8 cellular contexts compared by ENCODE assay signal in genomic region chr7:19107392-19108147, GRCh38. TPM values are rescaled to one million over a fixed set of nuclear protein-coding genes. Genes with fewer than 3 reads are reported as not detected.
DNase-seq lines count a peak whose midpoint lies in the region; ATAC-seq, FAIRE-seq and TF ChIP-seq lines count a peak whose summit lies in the region.

No MANE protein-coding gene starts in this region.

- H3K27me3 ChIP-seq in lower lobe of right lung (ENCODE audit: low read depth), result peaks cover 94% of the 10 kb centered on the region

- DNase-seq in activated T-cell treated with anti-CD3 and anti-CD28 coated beads, Interleukin-2, amount 50 U/mL, for 72 hours, result no peak
- no peak for DNase-seq in activated T-cell treated with anti-CD3 and anti-CD28 coated beads, Interleukin-2, amount 50 U/mL, for 1 hour
- DNase-seq in cardiac fibroblast (ENCODE audit: low read depth in 2 of 2), result peak; percentile 73 to 78
- DNase-seq in lower lobe of right lung, result no peak
- peak; percentile 53 for DNase-seq in ureter (ENCODE audit: low spot score)
- DNase-seq in SW480 (ENCODE audit: low spot score), result no peak
- no peak for DNase-seq in RCC 7860 (ENCODE audit: low spot score)

- TF ChIP-seq CTCF in cardiac fibroblast (IDR thresholded peaks at IDR 0.05; ENCODE audit: low read depth, low read length) (no peak), lower lobe of right lung (IDR thresholded peaks at IDR 0.05) (no peak)

- H3K27ac Mint-ChIP-seq in activated T-cell treated with anti-CD3 and anti-CD28 coated beads, Interleukin-2, amount 50 U/mL, for 72 hours, result no peak overlapping the region

- H3K9me3 Mint-ChIP-seq in activated T-cell treated with anti-CD3 and anti-CD28 coated beads, Interleukin-2, amount 50 U/mL, for 72 hours, result peaks cover 0 to 2% of the 10 kb centered on the region in 2 donors

- H3K4me3 ChIP-seq in cardiac fibroblast (replicated peaks in 1 of 2; ENCODE audit: low read depth in 2 of 2, low read length in 2 of 2), result peak overlapping the region; percentile 48 to 55
- H3K4me3 ChIP-seq in lower lobe of right lung, result peak overlapping the region; percentile 45

- intact Hi-C loops in lower lobe of right lung (cut with DNase I), result no loop called here

- H3K36me3 Mint-ChIP-seq in activated T-cell treated with anti-CD3 and anti-CD28 coated beads, Interleukin-2, amount 50 U/mL, for 72 hours (ENCODE audit: insufficient read depth in 2 of 2), result peaks cover 1 to 2% of the 10 kb centered on the region in 2 donors

- FAIRE-seq in RCC 7860 (lab: Jason Lieb, UNC), result no peak

- H3K9me3 ChIP-seq in lower lobe of right lung, result no peaks in the 10 kb centered on the region

- no peaks in the 10 kb centered on the region for H3K36me3 ChIP-seq in lower lobe of right lung

- peak overlapping the region; percentile 23 to 37 for H3K4me3 Mint-ChIP-seq in activated T-cell treated with anti-CD3 and anti-CD28 coated beads, Interleukin-2, amount 50 U/mL, for 72 hours

- H3K27me3 Mint-ChIP-seq in activated T-cell treated with anti-CD3 and anti-CD28 coated beads, Interleukin-2, amount 50 U/mL, for 72 hours (ENCODE audit: low read depth), result peaks cover 83% of the 10 kb centered on the region

- H3K27ac ChIP-seq in lower lobe of right lung, result no peak overlapping the region

- H3K4me1 ChIP-seq in lower lobe of right lung, result peaks cover 18% of the 10 kb centered on the region

- no peak for ATAC-seq in activated T-cell treated with anti-CD3 and anti-CD28 coated beads, Interleukin-2, amount 50 U/mL, for 72 hours (replicated peaks in 1 of 2)
- ATAC-seq in lower lobe of right lung (peak in 1 of 2 donors; percentile 35), GM21390 (IDR thresholded peaks at IDR 0.05; ENCODE audit: unreplicated experiment) (no peak)

- H3K4me1 Mint-ChIP-seq in activated T-cell treated with anti-CD3 and anti-CD28 coated beads, Interleukin-2, amount 50 U/mL, for 72 hours (ENCODE audit: low read depth), result peaks cover 11% of the 10 kb centered on the region

RNA-seq across cellular contexts. Expression of gene TWIST1, which starts 9.9 kb away (rescaled TPM):
- 1 to 10 TPM in 1 of 2 donors, under 1 TPM in 1; 0.48 to 6.5 TPM for total RNA-seq in activated T-cell treated with anti-CD3 and anti-CD28 coated beads, Interleukin-2, amount 50 U/mL, for 72 hours
- total RNA-seq in lower lobe of right lung (not detected), ureter (3.7 TPM)

RNA-seq across cellular contexts. Expression of gene FERD3L, which starts 37.7 kb away (rescaled TPM):
- total RNA-seq in activated T-cell treated with anti-CD3 and anti-CD28 coated beads, Interleukin-2, amount 50 U/mL, for 72 hours, result not detected
- total RNA-seq in lower lobe of right lung (not detected), ureter (0.86 TPM)

Comparison
In these comparisons a context has a peak if more than half of its experiments do, and no peak if none do; other contexts are left out.
1. DNase-seq: peak in cardiac fibroblast (2 of 2) and ureter (single experiment); none in activated T-cell treated with anti-CD3 and anti-CD28 coated beads, Interleukin-2, amount 50 U/mL, for 72 hours (0 of 2), activated T-cell treated with anti-CD3 and anti-CD28 coated beads, Interleukin-2, amount 50 U/mL, for 1 hour (single experiment), lower lobe of right lung (single experiment), SW480 (single experiment) and RCC 7860 (single experiment).